Comparison of ENCODE assay signal across 18 cellular contexts in the genomic region with DNA sequence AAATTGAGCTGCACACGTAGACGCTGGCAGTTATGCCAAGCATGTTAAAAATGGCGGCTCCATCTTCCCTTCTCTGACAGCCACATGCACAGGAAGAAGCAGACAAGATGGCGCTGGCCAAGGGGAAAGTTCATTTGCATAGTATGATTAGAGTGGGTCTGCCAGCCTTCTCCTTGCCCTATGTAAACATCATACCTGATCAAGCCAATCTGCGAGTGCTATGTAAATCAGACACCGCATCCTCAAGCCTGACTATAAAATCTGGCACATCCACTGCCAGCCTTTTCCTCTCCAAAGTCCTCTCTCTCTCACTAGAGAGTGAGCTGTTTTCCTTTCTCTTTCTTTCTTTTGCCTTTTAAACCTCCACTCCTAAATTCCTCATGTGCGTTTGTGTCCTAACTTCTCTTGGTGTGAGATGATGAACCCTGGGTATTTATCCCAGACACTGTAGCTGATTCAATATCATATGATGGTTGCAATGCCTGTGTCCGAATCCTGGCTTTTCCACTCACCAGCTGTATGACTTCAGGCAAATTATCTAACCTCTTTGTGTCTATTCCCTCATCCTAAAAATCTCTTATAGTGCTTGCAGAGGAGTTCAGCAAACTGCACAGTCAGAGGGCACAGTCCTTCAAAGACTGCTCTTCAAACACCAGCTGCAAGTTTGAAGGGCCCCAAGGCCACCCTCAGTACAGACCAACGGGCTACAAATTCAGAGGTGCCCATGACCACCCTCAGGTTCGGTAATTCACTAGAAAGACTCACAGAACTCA. TPM values are rescaled to one million over a fixed set of nuclear protein-coding genes. Genes with fewer than 3 reads are reported as not detected.
DNase-seq lines count a peak whose midpoint lies in the region; ATAC-seq and TF ChIP-seq lines count a peak whose summit lies in the region.
"Had no signal": no experiment of that assay in that cellular context is flagged by ENCODE, and none has a peak within 500 bp of the region (broad histone marks: within the 10 kb centered on the region; RNA-seq: fewer than 3 reads in every experiment).

No MANE protein-coding gene starts in this region.

- intact Hi-C loops in left colon (cut with DNase I, micrococcal nuclease) (loop anchor here in 1 of 2 donors (10.0 kb wide), 1 partner anchor 425 kb away; no protein-coding TSS in a partner anchor), prostate gland (cut with DNase I) (no loop called here)

- no peaks in the 10 kb centered on the region for H3F3A ChIP-seq in OCI-LY1 (ENCODE audit: insufficient read depth, low read length)

- H3K9me3 ChIP-seq in OCI-LY1 (ENCODE audit: low read length) (no peaks in the 10 kb centered on the region), prostate gland (no peaks in the 10 kb centered on the region)
- H3K9me3 ChIP-seq: sigmoid colon, uterus had no signal

- no peak overlapping the region for H3K9ac ChIP-seq in OCI-LY1 (ENCODE audit: low read length)

- H3K27me3 ChIP-seq in OCI-LY1 (ENCODE audit: insufficient read depth, low read length) (no peaks in the 10 kb centered on the region), prostate gland (replicated peaks; ENCODE audit: insufficient read depth) (no peaks in the 10 kb centered on the region)
- H3K27me3 ChIP-seq: cardiac muscle cell, uterus had no signal

- no peak overlapping the region for H3K27ac ChIP-seq in OCI-LY1 (ENCODE audit: low read depth, low read length, poor library complexity, severe bottlenecking)
- no peak overlapping the region for H3K27ac ChIP-seq in prostate gland
- H3K27ac ChIP-seq: cardiac muscle cell, uterus had no signal

- peak; percentile 86 for DNase-seq in COR-L47 (lab: John Stamatoyannopoulos, UW)
- DNase-seq in NCI-H146 (lab: John Stamatoyannopoulos, UW), result peak; percentile 96
- no peak for DNase-seq in left colon
- no peak for DNase-seq in EL
- no peak for DNase-seq in prostate gland (ENCODE audit: low spot score)
- DNase-seq in AG20443 (ENCODE audit: low spot score), result no peak
- no peak for DNase-seq in occipital lobe (lab: John Stamatoyannopoulos, UW)
- DNase-seq: activated naive CD4-positive, alpha-beta T cell treated with anti-CD3 and anti-CD28 coated beads, Interleukin-2, amount 50 U/mL, for 16 hours; KG1; kidney; SIG-M5; sigmoid colon; stimulated activated CD4-positive, alpha-beta T cell treated with anti-CD3 and anti-CD28 coated beads, Interleukin-4, amount 100 ng/mL, for 4 hours; stimulated activated naive CD4-positive, alpha-beta T cell; uterus had no signal

- H3K9me2 ChIP-seq in OCI-LY1 (ENCODE audit: low read depth, low read length), result no peaks in the 10 kb centered on the region

- WGBS in prostate gland, result 37% methylated on average over 10 of the region's 10 CpGs

- TF ChIP-seq CTCF in OCI-LY1 (IDR thresholded peaks at IDR 0.05; ENCODE audit: low read length) (no peak), prostate gland (IDR thresholded peaks at IDR 0.05) (no peak)

- no peak for TF ChIP-seq POLR2A in prostate gland (IDR thresholded peaks at IDR 0.05)

- H4K20me1 ChIP-seq in OCI-LY1 (ENCODE audit: insufficient read depth, low read length), result no peaks in the 10 kb centered on the region

- H3K79me2 ChIP-seq in OCI-LY1 (ENCODE audit: insufficient read depth, low read length), result no peaks in the 10 kb centered on the region

- no peak overlapping the region for H3K4me2 ChIP-seq in OCI-LY1 (ENCODE audit: low read length)

- H3K36me3 ChIP-seq in OCI-LY1 (ENCODE audit: insufficient read depth, low read length), result no peaks in the 10 kb centered on the region
- H3K36me3 ChIP-seq in prostate gland, result no peaks in the 10 kb centered on the region
- H3K36me3 ChIP-seq: cardiac muscle cell, sigmoid colon, uterus had no signal

- peak overlapping the region; percentile 84; the same call in 1 of the 2 replicates for H2AFZ ChIP-seq in OCI-LY1 (ENCODE audit: low read length)

- H3K4me3 ChIP-seq in OCI-LY1 (ENCODE audit: low read depth, low read length, poor library complexity, severe bottlenecking) (no peak overlapping the region), prostate gland (no peak overlapping the region)
- H3K4me3 ChIP-seq: cardiac muscle cell, GM12878, sigmoid colon, uterus had no signal

- peaks cover 5% of the 10 kb centered on the region for H3K4me1 ChIP-seq in OCI-LY1 (ENCODE audit: insufficient read depth, low read length, severe bottlenecking)
- no peaks in the 10 kb centered on the region for H3K4me1 ChIP-seq in prostate gland (replicated peaks)
- H3K4me1 ChIP-seq: uterus had no signal

- peak; percentile 11 for ATAC-seq in left colon
- ATAC-seq: GM12878 had no signal

RNA-seq across cellular contexts. Expression of gene ITSN2, which starts 39.3 kb away (rescaled TPM):
- total RNA-seq in left colon, result 10 to 100 TPM; 52.6 to 54.6 TPM
- total RNA-seq in prostate gland, result 10 to 100 TPM; 42.8 to 45.7 TPM
- total RNA-seq in occipital lobe, result 29.8 TPM

Comparison
In these comparisons a context has a peak if more than half of its experiments do, and no peak if none do; other contexts are left out.
1. DNase-seq: peak in COR-L47 (single experiment) and NCI-H146 (single experiment); none in left colon (0 of 2), EL (single experiment), prostate gland (single experiment), AG20443 (single experiment) and occipital lobe (single experiment).